In the genomic region with DNA sequence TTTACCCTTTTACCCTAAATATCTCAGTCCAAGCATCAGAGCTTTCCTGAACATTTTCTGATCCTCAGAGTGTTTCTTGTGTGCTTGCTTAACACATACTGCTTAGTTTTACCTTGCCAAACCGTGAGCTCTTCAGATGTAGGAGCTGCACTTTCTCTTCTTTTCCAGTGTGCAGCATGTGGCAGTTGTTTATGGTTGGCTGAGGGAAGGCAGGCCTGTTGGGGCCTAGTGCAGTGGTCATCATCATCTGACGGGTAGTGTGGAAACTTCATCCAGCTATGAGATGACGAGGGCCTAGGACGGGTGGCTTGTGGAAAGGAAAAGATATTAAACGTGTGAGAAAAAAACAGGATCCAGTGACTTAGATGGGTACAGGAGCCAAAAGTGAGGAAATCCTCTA, we compare ENCODE assay signal across 17 cellular contexts. TPM values are rescaled to one million over a fixed set of nuclear protein-coding genes. Genes with fewer than 3 reads are reported as not detected.
"Had no signal": no experiment of that assay in that cellular context is flagged by ENCODE, and none has a peak within 500 bp of the region (broad histone marks: within the 10 kb centered on the region; RNA-seq: fewer than 3 reads in every experiment).

No MANE protein-coding gene starts in this region.

- H3K27me3 ChIP-seq: heart left ventricle, neutrophil had no signal

- H3K4me1 ChIP-seq: heart left ventricle had no signal

- H3K9me3 Mint-ChIP-seq: naive thymus-derived CD4-positive, alpha-beta T cell; stimulated activated memory B cell treated with anti-CD40 and anti-IgM and Interleukin-4, amounts not matched to agents 10 μg/mL and 1 μg/mL and 100 μg/mL, for 72 hours; stimulated activated naive CD8-positive, alpha-beta T cell treated with anti-CD3 and anti-CD28 coated beads, Interleukin-15, amount 100 ng/mL, for 72 hours had no signal

- DNase-seq: effector CD4-positive, alpha-beta T cell; foreskin melanocyte; heart left ventricle; hippocampal formation; naive thymus-derived CD4-positive, alpha-beta T cell; right cardiac atrium; stimulated activated CD4-positive, alpha-beta T cell treated with anti-CD3 and anti-CD28 coated beads, Interleukin-4, amount 100 ng/mL, for 1 hour; stimulated activated CD8-positive, alpha-beta memory T cell treated with anti-CD3 and anti-CD28 coated beads, Interleukin-4, amount 100 ng/mL, for 48 hours; stimulated activated naive CD8-positive, alpha-beta T cell treated with anti-CD3 and anti-CD28 coated beads, Interleukin-15, amount 100 ng/mL, for 72 hours; substantia nigra; trophoblast cell had no signal

- H3K27ac ChIP-seq: coronary artery, neutrophil, thoracic aorta had no signal

- H3K4me3 Mint-ChIP-seq: naive thymus-derived CD4-positive, alpha-beta T cell; stimulated activated memory B cell treated with anti-CD40 and anti-IgM and Interleukin-4, amounts not matched to agents 10 μg/mL and 1 μg/mL and 100 μg/mL, for 72 hours; stimulated activated naive CD8-positive, alpha-beta T cell treated with anti-CD3 and anti-CD28 coated beads, Interleukin-15, amount 100 ng/mL, for 72 hours had no signal

- H3K4me1 Mint-ChIP-seq: stimulated activated naive CD8-positive, alpha-beta T cell treated with anti-CD3 and anti-CD28 coated beads, Interleukin-15, amount 100 ng/mL, for 72 hours had no signal

- H3K27me3 Mint-ChIP-seq: naive thymus-derived CD4-positive, alpha-beta T cell; stimulated activated memory B cell treated with anti-CD40 and anti-IgM and Interleukin-4, amounts not matched to agents 10 μg/mL and 1 μg/mL and 100 μg/mL, for 72 hours; stimulated activated naive CD8-positive, alpha-beta T cell treated with anti-CD3 and anti-CD28 coated beads, Interleukin-15, amount 100 ng/mL, for 72 hours had no signal

- ATAC-seq: heart left ventricle; naive thymus-derived CD4-positive, alpha-beta T cell; right cardiac atrium; stimulated activated memory B cell treated with anti-CD40 and anti-IgM and Interleukin-4, amounts not matched to agents 10 μg/mL and 1 μg/mL and 100 μg/mL, for 72 hours; stimulated activated naive CD8-positive, alpha-beta T cell treated with anti-CD3 and anti-CD28 coated beads, Interleukin-15, amount 100 ng/mL, for 72 hours had no signal

- H3K4me3 ChIP-seq: coronary artery, heart left ventricle, smooth muscle cell, thoracic aorta had no signal

- H3K27ac Mint-ChIP-seq: stimulated activated memory B cell treated with anti-CD40 and anti-IgM and Interleukin-4, amounts not matched to agents 10 μg/mL and 1 μg/mL and 100 μg/mL, for 72 hours had no signal

- H3K9me3 ChIP-seq: heart left ventricle, neutrophil, thoracic aorta had no signal

RNA-seq across cellular contexts. Expression of gene RAB39B, which starts 26.6 kb away (rescaled TPM):
- total RNA-seq: glomerular endothelial cell had no signal
- polyA plus RNA-seq: smooth muscle cell had no signal
